Comparison of ENCODE assay signal across 2 cellular contexts in the genomic region with DNA sequence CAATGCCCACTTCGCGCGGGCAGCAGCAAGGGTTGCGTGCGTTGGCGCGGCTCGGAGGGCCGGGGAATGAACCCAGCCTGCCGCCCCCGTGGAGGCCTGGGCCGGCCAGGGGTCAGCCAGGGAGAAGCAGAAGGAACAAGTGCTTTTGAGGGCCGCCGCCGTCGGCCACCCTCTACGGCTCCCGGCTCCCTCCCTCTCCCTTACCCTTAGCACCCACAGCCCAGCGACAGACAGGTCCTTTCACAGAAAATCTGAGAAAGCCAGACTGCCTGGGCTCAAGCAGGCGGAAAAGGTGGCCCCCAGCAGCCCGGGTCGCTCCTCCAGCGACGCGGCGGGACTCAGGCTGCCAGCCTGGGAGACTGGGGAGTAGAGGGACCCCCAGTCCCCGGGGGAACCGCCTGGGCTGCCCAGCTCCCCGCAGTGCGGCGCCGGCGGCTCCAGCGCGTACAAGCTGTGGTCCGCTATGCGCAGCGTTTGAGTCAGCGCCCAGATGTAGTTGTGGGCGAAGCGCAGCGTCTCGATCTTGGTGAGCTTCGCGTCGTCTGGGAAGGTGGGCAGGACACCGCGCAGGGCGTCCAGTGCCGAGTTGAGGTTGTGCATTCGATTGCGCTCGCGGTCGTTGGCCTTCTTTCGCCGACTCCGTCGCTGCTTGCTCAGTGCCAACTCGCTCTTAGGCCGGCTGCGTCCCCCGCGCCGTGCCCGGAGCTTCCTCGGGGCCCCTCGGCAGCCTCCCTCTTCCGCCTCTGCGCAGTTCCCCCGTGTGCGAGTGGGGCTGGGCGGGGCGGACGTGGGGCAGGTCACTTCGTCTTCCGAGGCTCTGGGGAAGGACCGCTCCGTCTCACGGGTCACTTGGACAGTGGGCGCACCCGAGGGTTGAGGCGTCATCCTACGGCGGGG.
TF ChIP-seq lines count a peak whose summit lies in the region.

No MANE protein-coding gene starts in this region.

TF ChIP-seq in SK-N-SH, 30 proteins besides CTCF, POLR2A, EP300 and RAD21 (continued from another document):
- TF ChIP-seq, protein P1, sequence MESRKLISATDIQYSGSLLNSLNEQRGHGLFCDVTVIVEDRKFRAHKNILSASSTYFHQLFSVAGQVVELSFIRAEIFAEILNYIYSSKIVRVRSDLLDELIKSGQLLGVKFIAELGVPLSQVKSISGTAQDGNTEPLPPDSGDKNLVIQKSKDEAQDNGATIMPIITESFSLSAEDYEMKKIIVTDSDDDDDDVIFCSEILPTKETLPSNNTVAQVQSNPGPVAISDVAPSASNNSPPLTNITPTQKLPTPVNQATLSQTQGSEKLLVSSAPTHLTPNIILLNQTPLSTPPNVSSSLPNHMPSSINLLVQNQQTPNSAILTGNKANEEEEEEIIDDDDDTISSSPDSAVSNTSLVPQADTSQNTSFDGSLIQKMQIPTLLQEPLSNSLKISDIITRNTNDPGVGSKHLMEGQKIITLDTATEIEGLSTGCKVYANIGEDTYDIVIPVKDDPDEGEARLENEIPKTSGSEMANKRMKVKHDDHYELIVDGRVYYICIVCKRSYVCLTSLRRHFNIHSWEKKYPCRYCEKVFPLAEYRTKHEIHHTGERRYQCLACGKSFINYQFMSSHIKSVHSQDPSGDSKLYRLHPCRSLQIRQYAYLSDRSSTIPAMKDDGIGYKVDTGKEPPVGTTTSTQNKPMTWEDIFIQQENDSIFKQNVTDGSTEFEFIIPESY (IDR thresholded peaks at IDR 0.05; ENCODE audit: borderline replicate concordance, low read depth) = no peak
- TF ChIP-seq, protein P2, sequence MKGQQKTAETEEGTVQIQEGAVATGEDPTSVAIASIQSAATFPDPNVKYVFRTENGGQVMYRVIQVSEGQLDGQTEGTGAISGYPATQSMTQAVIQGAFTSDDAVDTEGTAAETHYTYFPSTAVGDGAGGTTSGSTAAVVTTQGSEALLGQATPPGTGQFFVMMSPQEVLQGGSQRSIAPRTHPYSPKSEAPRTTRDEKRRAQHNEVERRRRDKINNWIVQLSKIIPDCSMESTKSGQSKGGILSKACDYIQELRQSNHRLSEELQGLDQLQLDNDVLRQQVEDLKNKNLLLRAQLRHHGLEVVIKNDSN (IDR thresholded peaks at IDR 0.05; ENCODE audit: borderline replicate concordance, low read depth) = no peak
- no peak for TF ChIP-seq FOSL2 (IDR thresholded peaks at IDR 0.05; ENCODE audit: borderline replicate concordance, low read depth)
- TF ChIP-seq, protein P3, sequence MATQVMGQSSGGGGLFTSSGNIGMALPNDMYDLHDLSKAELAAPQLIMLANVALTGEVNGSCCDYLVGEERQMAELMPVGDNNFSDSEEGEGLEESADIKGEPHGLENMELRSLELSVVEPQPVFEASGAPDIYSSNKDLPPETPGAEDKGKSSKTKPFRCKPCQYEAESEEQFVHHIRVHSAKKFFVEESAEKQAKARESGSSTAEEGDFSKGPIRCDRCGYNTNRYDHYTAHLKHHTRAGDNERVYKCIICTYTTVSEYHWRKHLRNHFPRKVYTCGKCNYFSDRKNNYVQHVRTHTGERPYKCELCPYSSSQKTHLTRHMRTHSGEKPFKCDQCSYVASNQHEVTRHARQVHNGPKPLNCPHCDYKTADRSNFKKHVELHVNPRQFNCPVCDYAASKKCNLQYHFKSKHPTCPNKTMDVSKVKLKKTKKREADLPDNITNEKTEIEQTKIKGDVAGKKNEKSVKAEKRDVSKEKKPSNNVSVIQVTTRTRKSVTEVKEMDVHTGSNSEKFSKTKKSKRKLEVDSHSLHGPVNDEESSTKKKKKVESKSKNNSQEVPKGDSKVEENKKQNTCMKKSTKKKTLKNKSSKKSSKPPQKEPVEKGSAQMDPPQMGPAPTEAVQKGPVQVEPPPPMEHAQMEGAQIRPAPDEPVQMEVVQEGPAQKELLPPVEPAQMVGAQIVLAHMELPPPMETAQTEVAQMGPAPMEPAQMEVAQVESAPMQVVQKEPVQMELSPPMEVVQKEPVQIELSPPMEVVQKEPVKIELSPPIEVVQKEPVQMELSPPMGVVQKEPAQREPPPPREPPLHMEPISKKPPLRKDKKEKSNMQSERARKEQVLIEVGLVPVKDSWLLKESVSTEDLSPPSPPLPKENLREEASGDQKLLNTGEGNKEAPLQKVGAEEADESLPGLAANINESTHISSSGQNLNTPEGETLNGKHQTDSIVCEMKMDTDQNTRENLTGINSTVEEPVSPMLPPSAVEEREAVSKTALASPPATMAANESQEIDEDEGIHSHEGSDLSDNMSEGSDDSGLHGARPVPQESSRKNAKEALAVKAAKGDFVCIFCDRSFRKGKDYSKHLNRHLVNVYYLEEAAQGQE (IDR thresholded peaks at IDR 0.05; ENCODE audit: low read depth, low read length) = no peak
- no peak for TF ChIP-seq SIN3A (IDR thresholded peaks at IDR 0.05; ENCODE audit: borderline replicate concordance, low read depth, low read length)
- TF ChIP-seq MEF2A (IDR thresholded peaks at IDR 0.05; ENCODE audit: borderline replicate concordance, low read depth) = no peak
- TF ChIP-seq TAF1 (IDR thresholded peaks at IDR 0.05; ENCODE audit: borderline replicate concordance, low read depth, low read length) = no peak
- no peak for TF ChIP-seq TEAD4 (IDR thresholded peaks at IDR 0.05; ENCODE audit: borderline replicate concordance, insufficient read depth)
- TF ChIP-seq FOXJ3 (CRISPR knock-in tag; IDR thresholded peaks at IDR 0.05) = no peak
- TF ChIP-seq GABPA (IDR thresholded peaks at IDR 0.05; ENCODE audit: low read depth) = no peak
- TF ChIP-seq YY1 (IDR thresholded peaks at IDR 0.05; ENCODE audit: low read depth) = no peak
- TF ChIP-seq MXI1 (IDR thresholded peaks at IDR 0.05; ENCODE audit: low read depth, low read length) = no peak
- TF ChIP-seq, protein P4, sequence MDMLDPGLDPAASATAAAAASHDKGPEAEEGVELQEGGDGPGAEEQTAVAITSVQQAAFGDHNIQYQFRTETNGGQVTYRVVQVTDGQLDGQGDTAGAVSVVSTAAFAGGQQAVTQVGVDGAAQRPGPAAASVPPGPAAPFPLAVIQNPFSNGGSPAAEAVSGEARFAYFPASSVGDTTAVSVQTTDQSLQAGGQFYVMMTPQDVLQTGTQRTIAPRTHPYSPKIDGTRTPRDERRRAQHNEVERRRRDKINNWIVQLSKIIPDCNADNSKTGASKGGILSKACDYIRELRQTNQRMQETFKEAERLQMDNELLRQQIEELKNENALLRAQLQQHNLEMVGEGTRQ (IDR thresholded peaks at IDR 0.05; ENCODE audit: borderline replicate concordance, low read depth, low read length) = no peak
- no peak for TF ChIP-seq NRF1 (IDR thresholded peaks at IDR 0.05; ENCODE audit: low read depth, low read length)
- TF ChIP-seq, protein P5, sequence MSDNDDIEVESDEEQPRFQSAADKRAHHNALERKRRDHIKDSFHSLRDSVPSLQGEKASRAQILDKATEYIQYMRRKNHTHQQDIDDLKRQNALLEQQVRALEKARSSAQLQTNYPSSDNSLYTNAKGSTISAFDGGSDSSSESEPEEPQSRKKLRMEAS (IDR thresholded peaks at IDR 0.05; ENCODE audit: low read depth) = no peak

TF ChIP-seq in SK-N-SH treated with all-trans-retinoic acid at 6 μM for 48 hours, 23 proteins besides CTCF, POLR2A, EP300 and RAD21 (continued from another document):
- TF ChIP-seq, protein P6, sequence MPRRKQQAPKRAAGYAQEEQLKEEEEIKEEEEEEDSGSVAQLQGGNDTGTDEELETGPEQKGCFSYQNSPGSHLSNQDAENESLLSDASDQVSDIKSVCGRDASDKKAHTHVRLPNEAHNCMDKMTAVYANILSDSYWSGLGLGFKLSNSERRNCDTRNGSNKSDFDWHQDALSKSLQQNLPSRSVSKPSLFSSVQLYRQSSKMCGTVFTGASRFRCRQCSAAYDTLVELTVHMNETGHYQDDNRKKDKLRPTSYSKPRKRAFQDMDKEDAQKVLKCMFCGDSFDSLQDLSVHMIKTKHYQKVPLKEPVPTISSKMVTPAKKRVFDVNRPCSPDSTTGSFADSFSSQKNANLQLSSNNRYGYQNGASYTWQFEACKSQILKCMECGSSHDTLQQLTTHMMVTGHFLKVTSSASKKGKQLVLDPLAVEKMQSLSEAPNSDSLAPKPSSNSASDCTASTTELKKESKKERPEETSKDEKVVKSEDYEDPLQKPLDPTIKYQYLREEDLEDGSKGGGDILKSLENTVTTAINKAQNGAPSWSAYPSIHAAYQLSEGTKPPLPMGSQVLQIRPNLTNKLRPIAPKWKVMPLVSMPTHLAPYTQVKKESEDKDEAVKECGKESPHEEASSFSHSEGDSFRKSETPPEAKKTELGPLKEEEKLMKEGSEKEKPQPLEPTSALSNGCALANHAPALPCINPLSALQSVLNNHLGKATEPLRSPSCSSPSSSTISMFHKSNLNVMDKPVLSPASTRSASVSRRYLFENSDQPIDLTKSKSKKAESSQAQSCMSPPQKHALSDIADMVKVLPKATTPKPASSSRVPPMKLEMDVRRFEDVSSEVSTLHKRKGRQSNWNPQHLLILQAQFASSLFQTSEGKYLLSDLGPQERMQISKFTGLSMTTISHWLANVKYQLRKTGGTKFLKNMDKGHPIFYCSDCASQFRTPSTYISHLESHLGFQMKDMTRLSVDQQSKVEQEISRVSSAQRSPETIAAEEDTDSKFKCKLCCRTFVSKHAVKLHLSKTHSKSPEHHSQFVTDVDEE (CRISPR knock-in tag; IDR thresholded peaks at IDR 0.05) = no peak
- TF ChIP-seq RARB (CRISPR knock-in tag; IDR thresholded peaks at IDR 0.05) (no peak), TOX (CRISPR knock-in tag; IDR thresholded peaks at IDR 0.05; ENCODE audit: borderline replicate concordance) (no peak), PPARA (CRISPR knock-in tag; IDR thresholded peaks at IDR 0.05; ENCODE audit: borderline replicate concordance) (no peak), ZFP30 (CRISPR knock-in tag; IDR thresholded peaks at IDR 0.05) (no peak), GLIS3 (CRISPR knock-in tag; IDR thresholded peaks at IDR 0.05) (no peak), ZFP3 (CRISPR knock-in tag; IDR thresholded peaks at IDR 0.05) (no peak), ARNTL (CRISPR knock-in tag; IDR thresholded peaks at IDR 0.05; ENCODE audit: borderline replicate concordance, low read depth) (no peak), ZC3H10 (CRISPR knock-in tag; IDR thresholded peaks at IDR 0.05) (no peak), ZNF70 (CRISPR knock-in tag; IDR thresholded peaks at IDR 0.05) (no peak), SNAI2 (CRISPR knock-in tag; IDR thresholded peaks at IDR 0.05) (no peak), ZNF8 (CRISPR knock-in tag; IDR thresholded peaks at IDR 0.05) (no peak), CSDC2 (CRISPR knock-in tag; IDR thresholded peaks at IDR 0.05) (no peak), OSR1 (CRISPR knock-in tag; IDR thresholded peaks at IDR 0.05) (no peak)
- TF ChIP-seq, protein P7, sequence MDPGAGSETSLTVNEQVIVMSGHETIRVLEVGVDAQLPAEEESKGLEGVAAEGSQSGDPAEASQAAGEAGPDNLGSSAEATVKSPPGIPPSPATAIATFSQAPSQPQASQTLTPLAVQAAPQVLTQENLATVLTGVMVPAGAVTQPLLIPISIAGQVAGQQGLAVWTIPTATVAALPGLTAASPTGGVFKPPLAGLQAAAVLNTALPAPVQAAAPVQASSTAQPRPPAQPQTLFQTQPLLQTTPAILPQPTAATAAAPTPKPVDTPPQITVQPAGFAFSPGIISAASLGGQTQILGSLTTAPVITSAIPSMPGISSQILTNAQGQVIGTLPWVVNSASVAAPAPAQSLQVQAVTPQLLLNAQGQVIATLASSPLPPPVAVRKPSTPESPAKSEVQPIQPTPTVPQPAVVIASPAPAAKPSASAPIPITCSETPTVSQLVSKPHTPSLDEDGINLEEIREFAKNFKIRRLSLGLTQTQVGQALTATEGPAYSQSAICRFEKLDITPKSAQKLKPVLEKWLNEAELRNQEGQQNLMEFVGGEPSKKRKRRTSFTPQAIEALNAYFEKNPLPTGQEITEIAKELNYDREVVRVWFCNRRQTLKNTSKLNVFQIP (CRISPR knock-in tag; IDR thresholded peaks at IDR 0.05; ENCODE audit: borderline replicate concordance, low read depth) = no peak
